Comparison of ENCODE assay signal across 11 cellular contexts in the genomic region with DNA sequence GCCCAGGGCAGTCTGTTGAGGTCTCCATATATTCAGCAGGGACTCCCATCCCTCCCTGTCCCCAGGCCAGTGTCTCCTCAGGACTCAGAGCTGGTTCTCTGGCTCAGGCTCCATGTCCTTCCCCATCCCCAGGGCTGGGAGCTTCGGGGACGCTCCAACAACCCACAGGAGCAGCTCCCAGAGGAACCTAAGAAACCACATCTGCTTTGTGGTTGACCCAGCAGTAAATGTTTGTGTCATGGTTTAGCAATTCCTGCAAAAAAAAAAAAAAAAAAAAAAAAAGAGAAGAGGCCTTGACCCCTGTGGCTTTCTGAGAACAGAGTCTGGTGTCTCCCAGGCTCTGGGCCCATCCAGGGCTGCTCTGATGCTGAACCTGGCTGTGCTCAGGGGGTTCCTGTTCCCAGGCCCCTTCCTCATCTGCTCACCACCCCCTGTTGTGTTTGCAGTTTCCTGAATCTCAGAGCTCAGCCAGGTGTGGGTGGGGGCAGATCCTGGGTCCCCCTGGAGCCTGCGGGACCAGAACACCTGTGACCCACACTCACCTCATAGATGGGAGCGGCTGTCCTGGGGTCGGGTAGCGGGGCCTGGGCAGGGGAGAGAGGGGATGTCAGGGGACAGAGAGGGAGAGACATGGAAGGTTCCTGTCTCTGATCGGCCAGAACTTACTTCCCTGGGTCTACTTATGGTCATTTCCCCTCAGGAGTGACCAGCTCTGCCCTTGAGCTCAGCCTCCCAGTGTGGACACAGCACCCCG. TPM values are rescaled to one million over a fixed set of nuclear protein-coding genes. Genes with fewer than 3 reads are reported as not detected.
A peak's percentile ranks its signal among the peaks of the same experiment; 100 is the strongest.
DNase-seq lines count a peak whose midpoint lies in the region; ATAC-seq and TF ChIP-seq lines count a peak whose summit lies in the region.
"Had no signal": no experiment of that assay in that cellular context is flagged by ENCODE, and none has a peak within 500 bp of the region (broad histone marks: within the 10 kb centered on the region; RNA-seq: fewer than 3 reads in every experiment).

No MANE protein-coding gene starts in this region.

- peaks cover 71% of the 10 kb centered on the region for H3K27me3 Mint-ChIP-seq in activated naive CD4-positive, alpha-beta T cell treated with anti-CD3 and anti-CD28 coated beads, Interleukin-2, amount 10 ng/mL, durations not matched to agents 7 days and 5 days

- no peaks in the 10 kb centered on the region for H3K4me1 Mint-ChIP-seq in activated naive CD4-positive, alpha-beta T cell treated with anti-CD3 and anti-CD28 coated beads, Interleukin-2, amount 10 ng/mL, durations not matched to agents 7 days and 5 days

- no peak overlapping the region for H3K4me2 ChIP-seq in trophoblast cell (ENCODE audit: low read length)

- no peaks in the 10 kb centered on the region for H3K36me3 ChIP-seq in trophoblast cell (ENCODE audit: control insufficient read depth in 1 of 2, insufficient read depth in 2 of 2, low read length in 2 of 2)

- H3K9me3 Mint-ChIP-seq in activated naive CD4-positive, alpha-beta T cell treated with anti-CD3 and anti-CD28 coated beads, Interleukin-2, amount 10 ng/mL, durations not matched to agents 7 days and 5 days, result peaks cover 6% of the 10 kb centered on the region

- POLR2A ChIA-PET in HEK293T (lab: Yijun Ruan, JAX), result no interaction called here

- H3K36me3 Mint-ChIP-seq in activated naive CD4-positive, alpha-beta T cell treated with anti-CD3 and anti-CD28 coated beads, Interleukin-2, amount 10 ng/mL, durations not matched to agents 7 days and 5 days, result no peaks in the 10 kb centered on the region

- no peak overlapping the region for H4K91ac ChIP-seq in trophoblast cell (ENCODE audit: low read depth, low read length)

- DNase-seq in SIG-M5 treated with dmso at 0.1 percent for 504 hours (lab: John Stamatoyannopoulos, UW; ENCODE audit: unreplicated experiment) (peak; percentile 33), SIG-M5 (lab: John Stamatoyannopoulos, UW) (no peak), UCSD-AML1 (lab: John Stamatoyannopoulos, UW; ENCODE audit: unreplicated experiment) (peak; percentile 49), left ventricle myocardium superior (peak; percentile 36), ureter (ENCODE audit: low spot score) (peak; percentile 30), HEK293T (ENCODE audit: extremely low spot score) (no peak), trophoblast cell (no peak)
- DNase-seq in activated naive CD4-positive, alpha-beta T cell treated with anti-CD3 and anti-CD28 coated beads, Interleukin-2, amount 10 ng/mL, durations not matched to agents 7 days and 5 days, result no peak
- DNase-seq: foreskin melanocyte; naive thymus-derived CD8-positive, alpha-beta T cell had no signal

- no peak overlapping the region for H3K23ac ChIP-seq in trophoblast cell (ENCODE audit: low read length)

- no peak overlapping the region for H3K4me3 ChIP-seq in trophoblast cell (ENCODE audit: low read depth, low read length)

- no peak overlapping the region for H2BK120ac ChIP-seq in trophoblast cell (ENCODE audit: insufficient read depth, low read length, poor library complexity)

- H3K27ac Mint-ChIP-seq in activated naive CD4-positive, alpha-beta T cell treated with anti-CD3 and anti-CD28 coated beads, Interleukin-2, amount 10 ng/mL, durations not matched to agents 7 days and 5 days, result no peak overlapping the region
- H3K27ac Mint-ChIP-seq: naive thymus-derived CD8-positive, alpha-beta T cell had no signal

- ATAC-seq in left ventricle myocardium superior, result peak; percentile 81
- ATAC-seq: naive thymus-derived CD8-positive, alpha-beta T cell had no signal

- no peak overlapping the region for H2BK5ac ChIP-seq in trophoblast cell (ENCODE audit: low read depth, low read length, poor library complexity)

- H3K79me2 ChIP-seq in trophoblast cell (ENCODE audit: control insufficient read depth, insufficient read depth, low read length, poor library complexity), result no peaks in the 10 kb centered on the region

- CTCF ChIA-PET in HEK293T (lab: Yijun Ruan, JAX), result no interaction called here
- CTCF ChIA-PET in activated naive CD4-positive, alpha-beta T cell treated with anti-CD3 and anti-CD28 coated beads, Interleukin-2, amount 10 ng/mL, durations not matched to agents 7 days and 5 days (lab: Charles Lee), result no interaction called here

- H3K4me3 Mint-ChIP-seq in activated naive CD4-positive, alpha-beta T cell treated with anti-CD3 and anti-CD28 coated beads, Interleukin-2, amount 10 ng/mL, durations not matched to agents 7 days and 5 days, result no peak overlapping the region
- H3K4me3 Mint-ChIP-seq: naive thymus-derived CD8-positive, alpha-beta T cell had no signal

- H3K4me1 ChIP-seq in trophoblast cell (ENCODE audit: control insufficient read depth in 1 of 2, insufficient read depth in 2 of 2, low read length in 2 of 2), result peaks cover 0 to 2% of the 10 kb centered on the region in 2 experiments

- no peaks in the 10 kb centered on the region for H3K79me1 ChIP-seq in trophoblast cell (ENCODE audit: low read length)

- H2BK12ac ChIP-seq in trophoblast cell (ENCODE audit: low read length), result no peak overlapping the region

- H3K4ac ChIP-seq in trophoblast cell (ENCODE audit: low read depth, low read length), result no peak overlapping the region

- H3K9ac ChIP-seq in trophoblast cell (ENCODE audit: low read length), result no peak overlapping the region

- intact Hi-C loops in left ventricle myocardium superior (cut with micrococcal nuclease), result no loop called here

- peaks cover 6% of the 10 kb centered on the region for H3K9me3 ChIP-seq in trophoblast cell (ENCODE audit: insufficient read depth, low read depth, low read length)

- no peak overlapping the region for H4K12ac ChIP-seq in trophoblast cell (ENCODE audit: low read depth, low read length)

- no peak overlapping the region for H2AK5ac ChIP-seq in trophoblast cell (ENCODE audit: low read length)

- no peak overlapping the region for H3K14ac ChIP-seq in trophoblast cell (ENCODE audit: low read length)

- H3K27me3 ChIP-seq in trophoblast cell (ENCODE audit: insufficient read depth, low read length), result no peaks in the 10 kb centered on the region

- no peak overlapping the region for H4K8ac ChIP-seq in trophoblast cell (ENCODE audit: low read depth, low read length)

- H2AFZ ChIP-seq in trophoblast cell (ENCODE audit: insufficient read depth, low read length, poor library complexity), result no peak overlapping the region

- no CpG with 5 or more reads among the region's 8 CpGs for WGBS in trophoblast cell (ENCODE audit: extremely low coverage, insufficient coverage, insufficient read length)

- H3K27ac ChIP-seq in trophoblast cell (ENCODE audit: low read depth, low read length), result no peak overlapping the region
- H3K27ac ChIP-seq: 22Rv1 had no signal

- no peak overlapping the region for H3K18ac ChIP-seq in trophoblast cell (ENCODE audit: low read length)

TF ChIP-seq in HEK293T, 16 proteins besides CTCF, POLR2A, EP300 and RAD21:
- TF ChIP-seq SP1 (IDR thresholded peaks at IDR 0.05) (no peak), HDGF (IDR thresholded peaks at IDR 0.05; ENCODE audit: borderline replicate concordance) (no peak), BHLHE40 (IDR thresholded peaks at IDR 0.05; ENCODE audit: borderline replicate concordance) (no peak), FOXA1 (IDR thresholded peaks at IDR 0.05) (no peak), ARNT (IDR thresholded peaks at IDR 0.05) (no peak), L3MBTL2 (conservative IDR thresholded peaks at IDR 0.05) (no peak), ELF4 (IDR thresholded peaks at IDR 0.05) (no peak), TARDBP (IDR thresholded peaks at IDR 0.05) (no peak), ZNF384 (IDR thresholded peaks at IDR 0.05) (no peak), NFRKB (IDR thresholded peaks at IDR 0.05) (no peak), FOXK2 (IDR thresholded peaks at IDR 0.05) (no peak), FOXM1 (IDR thresholded peaks at IDR 0.05; ENCODE audit: borderline replicate concordance) (no peak), SUZ12 (IDR thresholded peaks at IDR 0.05) (no peak), LEF1 (IDR thresholded peaks at IDR 0.05; ENCODE audit: borderline replicate concordance) (no peak), CTBP1 (IDR thresholded peaks at IDR 0.05; ENCODE audit: borderline replicate concordance) (no peak)
- TF ChIP-seq, protein P1, sequence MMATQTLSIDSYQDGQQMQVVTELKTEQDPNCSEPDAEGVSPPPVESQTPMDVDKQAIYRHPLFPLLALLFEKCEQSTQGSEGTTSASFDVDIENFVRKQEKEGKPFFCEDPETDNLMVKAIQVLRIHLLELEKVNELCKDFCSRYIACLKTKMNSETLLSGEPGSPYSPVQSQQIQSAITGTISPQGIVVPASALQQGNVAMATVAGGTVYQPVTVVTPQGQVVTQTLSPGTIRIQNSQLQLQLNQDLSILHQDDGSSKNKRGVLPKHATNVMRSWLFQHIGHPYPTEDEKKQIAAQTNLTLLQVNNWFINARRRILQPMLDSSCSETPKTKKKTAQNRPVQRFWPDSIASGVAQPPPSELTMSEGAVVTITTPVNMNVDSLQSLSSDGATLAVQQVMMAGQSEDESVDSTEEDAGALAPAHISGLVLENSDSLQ (IDR thresholded peaks at IDR 0.05), result no peak

RNA-seq across cellular contexts. Expression of a gene that starts 25.2 kb away (rescaled TPM):
- 4.0 TPM for total RNA-seq in left ventricle myocardium superior
- total RNA-seq in ureter, result 21.6 TPM
- polyA plus RNA-seq in trophoblast cell (2013), result 19.0 and 21.0 TPM in 2 replicates

RNA-seq across cellular contexts. Expression of a gene that starts 41.3 kb away (rescaled TPM):
- not detected for total RNA-seq in left ventricle myocardium superior
- total RNA-seq in ureter, result not detected
- polyA plus RNA-seq in trophoblast cell (2013), result not detected in 2 replicates
- total RNA-seq: naive thymus-derived CD8-positive, alpha-beta T cell had no signal
- polyA plus RNA-seq: naive thymus-derived CD8-positive, alpha-beta T cell had no signal

Comparison
In these comparisons a context has a peak if more than half of its experiments do, and no peak if none do; other contexts are left out.
1. DNase-seq: peak in SIG-M5 treated with dmso at 0.1 percent for 504 hours (single experiment), UCSD-AML1 (single experiment), left ventricle myocardium superior (single experiment) and ureter (single experiment); none in SIG-M5 (single experiment), HEK293T (single experiment), trophoblast cell (0 of 2) and activated naive CD4-positive, alpha-beta T cell treated with anti-CD3 and anti-CD28 coated beads, Interleukin-2, amount 10 ng/mL, durations not matched to agents 7 days and 5 days (single experiment).